ENCODE assay signal across 25 cellular contexts in the genomic region with DNA sequence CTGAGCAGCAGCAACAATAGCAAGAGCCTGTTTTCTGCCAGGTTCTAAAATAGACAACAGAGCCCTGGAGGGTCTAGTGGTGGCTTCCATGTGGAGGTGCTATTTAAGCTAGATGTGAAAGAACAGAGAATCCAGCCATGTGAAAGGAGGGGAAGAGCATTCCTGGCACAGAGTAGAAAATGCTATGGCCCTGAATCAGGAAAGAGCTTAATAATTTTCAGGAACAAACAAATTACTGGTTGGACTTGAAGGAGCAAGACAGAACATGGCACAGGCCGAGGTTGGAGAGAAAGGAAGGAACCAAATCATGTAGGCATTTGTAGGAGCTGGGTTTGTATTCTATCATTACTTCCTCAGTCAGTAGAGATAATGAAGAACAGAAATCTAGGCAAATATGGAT.
"Had no signal": no experiment of that assay in that cellular context is flagged by ENCODE, and none has a peak within 500 bp of the region (broad histone marks: within the 10 kb centered on the region; RNA-seq: fewer than 3 reads in every experiment).

No MANE protein-coding gene starts in this region.

- H3K9me3 Mint-ChIP-seq: activated B cell treated with CpG ODN at 0.5 μM for 24 hours; activated CD8-positive, alpha-beta T cell treated with anti-CD3 and anti-CD28 coated beads for 36 hours; activated naive CD4-positive, alpha-beta T cell treated with anti-CD3 and anti-CD28 coated beads for 36 hours; activated T-helper 2 cell treated with anti-CD3 and anti-CD28 coated beads, Interferon-gamma antibody, Interleukin-2, Interleukin-4, amounts not matched to agents 10 μg/mL and 5 μg/mL and 100 μg/mL, durations not matched to agents 14 hours and 24 hours and 36 hours; brain had no signal

- H3K27ac ChIP-seq: colonic mucosa, esophagus squamous epithelium, prostate gland, SK-N-MC, thoracic aorta, upper lobe of left lung had no signal

- H3K4me3 ChIP-seq: colonic mucosa, esophagus squamous epithelium, lung, prostate gland, SK-N-MC, thoracic aorta, upper lobe of left lung had no signal

- H3K36me3 Mint-ChIP-seq: stimulated activated effector memory CD8-positive, alpha-beta T cell treated with anti-CD3 and anti-CD28 coated beads, Interleukin-12 subunit alpha, Interleukin-12 subunit beta, amount 100 ng/mL, for 72 hours had no signal

- H3K4me1 Mint-ChIP-seq: activated B cell treated with CpG ODN at 0.5 μM for 24 hours had no signal

- H3K27ac Mint-ChIP-seq: activated B cell treated with CpG ODN at 0.5 μM for 24 hours; activated CD8-positive, alpha-beta T cell treated with anti-CD3 and anti-CD28 coated beads for 36 hours; activated naive CD4-positive, alpha-beta T cell treated with anti-CD3 and anti-CD28 coated beads for 36 hours; activated T-helper 2 cell treated with anti-CD3 and anti-CD28 coated beads, Interferon-gamma antibody, Interleukin-2, Interleukin-4, amounts not matched to agents 10 μg/mL and 5 μg/mL and 100 μg/mL, durations not matched to agents 14 hours and 24 hours and 36 hours; stimulated activated effector memory CD8-positive, alpha-beta T cell treated with anti-CD3 and anti-CD28 coated beads, Interleukin-12 subunit alpha, Interleukin-12 subunit beta, amount 100 ng/mL, for 72 hours had no signal

- H3K27me3 Mint-ChIP-seq: activated B cell treated with CpG ODN at 0.5 μM for 24 hours; activated CD8-positive, alpha-beta T cell treated with anti-CD3 and anti-CD28 coated beads for 36 hours; brain had no signal

- H3K4me3 Mint-ChIP-seq: activated B cell treated with CpG ODN at 0.5 μM for 24 hours; activated CD8-positive, alpha-beta T cell treated with anti-CD3 and anti-CD28 coated beads for 36 hours; activated naive CD4-positive, alpha-beta T cell treated with anti-CD3 and anti-CD28 coated beads for 36 hours; brain; stimulated activated effector memory CD8-positive, alpha-beta T cell treated with anti-CD3 and anti-CD28 coated beads, Interleukin-12 subunit alpha, Interleukin-12 subunit beta, amount 100 ng/mL, for 72 hours had no signal

- DNase-seq: activated B cell treated with CpG ODN at 0.5 μM for 24 hours; activated CD4-positive, alpha-beta T cell treated with anti-CD3 and anti-CD28 coated beads for 4 hours; activated CD8-positive, alpha-beta T cell treated with anti-CD3 and anti-CD28 coated beads for 36 hours; activated naive CD4-positive, alpha-beta T cell treated with anti-CD3 and anti-CD28 coated beads for 36 hours; activated T-cell treated with anti-CD3 and anti-CD28 coated beads, Interleukin-2, amount 50 U/mL, for 1 hour; central memory CD4-positive, alpha-beta T cell; colonic mucosa; effector CD8-positive, alpha-beta T cell; esophagus squamous epithelium; foreskin melanocyte; glutamatergic neuron; hypothalamus; islet precursor cell; midbrain; right cardiac atrium; small intestine; stimulated activated CD4-positive, alpha-beta T cell treated with anti-CD3 and anti-CD28 coated beads, Interleukin-4, amount 100 ng/mL, for 1 hour; upper lobe of left lung had no signal

- ATAC-seq: activated CD8-positive, alpha-beta T cell treated with anti-CD3 and anti-CD28 coated beads for 36 hours; stimulated activated effector memory CD8-positive, alpha-beta T cell treated with anti-CD3 and anti-CD28 coated beads, Interleukin-12 subunit alpha, Interleukin-12 subunit beta, amount 100 ng/mL, for 72 hours had no signal
